ENCODE assay signal across 8 cellular contexts in the genomic region with DNA sequence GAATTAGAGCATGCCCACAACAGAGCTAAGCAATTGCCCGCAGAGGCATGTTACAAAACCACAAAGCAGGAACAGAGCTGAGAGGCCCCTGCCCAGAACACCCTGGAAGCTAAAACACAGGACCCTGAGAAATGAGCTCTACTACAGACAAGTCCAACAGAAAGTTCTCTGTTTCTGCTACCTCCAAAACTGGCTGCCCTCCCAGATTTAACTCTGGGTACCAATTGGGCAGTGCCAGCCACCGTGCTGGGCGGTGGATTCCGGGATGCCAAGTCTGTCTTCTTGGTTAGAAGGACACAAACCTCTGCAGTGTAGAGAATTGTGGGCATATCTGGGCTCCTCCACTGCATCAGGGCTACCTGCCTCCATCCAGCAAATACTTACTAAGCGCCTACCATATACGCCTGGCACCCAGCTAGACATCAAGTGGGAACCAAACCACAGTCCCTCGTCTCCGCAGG. TPM values are rescaled to one million over a fixed set of nuclear protein-coding genes. Genes with fewer than 3 reads are reported as not detected.
DNase-seq lines count a peak whose midpoint lies in the region; ATAC-seq and TF ChIP-seq lines count a peak whose summit lies in the region.

No MANE protein-coding gene starts in this region.

- peaks cover 64% of the 10 kb centered on the region for H3K27me3 Mint-ChIP-seq in activated naive CD8-positive, alpha-beta T cell treated with anti-CD3 and anti-CD28 coated beads, Interleukin-2, amount 10 ng/mL, durations not matched to agents 7 days and 5 days

- no peaks in the 10 kb centered on the region for H3K36me3 Mint-ChIP-seq in activated naive CD8-positive, alpha-beta T cell treated with anti-CD3 and anti-CD28 coated beads, Interleukin-2, amount 10 ng/mL, durations not matched to agents 7 days and 5 days

- H3K4me3 ChIP-seq in right atrium auricular region = peak overlapping the region; percentile 62 to 71
- peak overlapping the region; percentile 67 to 68 for H3K4me3 ChIP-seq in testis

- TF ChIP-seq CTCF in right atrium auricular region (IDR thresholded peaks at IDR 0.05) (no peak), testis (IDR thresholded peaks at IDR 0.05) (no peak), GM10248 (IDR thresholded peaks at IDR 0.05; ENCODE audit: control extremely low read depth, extremely low read depth, low read depth, missing control alignments) (no peak)

- H3K9me3 Mint-ChIP-seq in activated naive CD8-positive, alpha-beta T cell treated with anti-CD3 and anti-CD28 coated beads, Interleukin-2, amount 10 ng/mL, durations not matched to agents 7 days and 5 days = peaks cover 1% of the 10 kb centered on the region

- CTCF ChIA-PET in GM10248 (lab: Yijun Ruan, JAX) = interaction anchor here (0.7 to 1.5 kb wide), 4 partner anchors 45 to 240 kb away, joined by 3 to 4 read pairs (median 3); partner anchors contain the start of gene DYNC1LI2

- no peaks in the 10 kb centered on the region for H3K9me3 ChIP-seq in right atrium auricular region
- no peaks in the 10 kb centered on the region for H3K9me3 ChIP-seq in testis

- H3K4me1 ChIP-seq in right atrium auricular region (peaks cover 0 to 17% of the 10 kb centered on the region in 2 donors), testis (peaks cover 9% of the 10 kb centered on the region)

- H3K4me3 Mint-ChIP-seq in activated naive CD8-positive, alpha-beta T cell treated with anti-CD3 and anti-CD28 coated beads, Interleukin-2, amount 10 ng/mL, durations not matched to agents 7 days and 5 days = peak overlapping the region; percentile 73

- no peak for TF ChIP-seq POLR2A in testis (IDR thresholded peaks at IDR 0.05)

- H3K27me3 ChIP-seq in right atrium auricular region (no peaks in the 10 kb centered on the region), layer of hippocampus (ENCODE audit: control insufficient read depth, insufficient read depth, low read length) (no peaks in the 10 kb centered on the region), testis (no peaks in the 10 kb centered on the region)

- H3K27ac ChIP-seq in right atrium auricular region (peak overlapping the region in 1 of 2 donors; percentile 51), layer of hippocampus (ENCODE audit: low read depth, low read length) (peak overlapping the region; percentile 73), testis (peak overlapping the region; percentile 44 to 50)

- ATAC-seq in Right ventricle myocardium inferior = no peak
- no peak for ATAC-seq in activated naive CD8-positive, alpha-beta T cell treated with anti-CD3 and anti-CD28 coated beads, Interleukin-2, amount 10 ng/mL, durations not matched to agents 7 days and 5 days (ENCODE audit: low read depth)

- POLR2A ChIA-PET in activated naive CD8-positive, alpha-beta T cell treated with anti-CD3 and anti-CD28 coated beads, Interleukin-2, amount 10 ng/mL, durations not matched to agents 7 days and 5 days (lab: Charles Lee) = no interaction called here
- POLR2A ChIA-PET in GM10248 (lab: Yijun Ruan, JAX) = no interaction called here

- H3K27ac Mint-ChIP-seq in activated naive CD8-positive, alpha-beta T cell treated with anti-CD3 and anti-CD28 coated beads, Interleukin-2, amount 10 ng/mL, durations not matched to agents 7 days and 5 days = no peak overlapping the region

- no peaks in the 10 kb centered on the region for H3K36me3 ChIP-seq in right atrium auricular region
- H3K36me3 ChIP-seq in testis (ENCODE audit: low read depth, missing control alignments) = no peaks in the 10 kb centered on the region

- no peak for DNase-seq in right atrium auricular region (ENCODE audit: low spot score)
- no peak for DNase-seq in Right ventricle myocardium inferior (ENCODE audit: missing footprints)
- DNase-seq in activated naive CD8-positive, alpha-beta T cell treated with anti-CD3 and anti-CD28 coated beads, Interleukin-2, amount 10 ng/mL, durations not matched to agents 7 days and 5 days = peak; percentile 33
- no peak for DNase-seq in testis
- no peak for DNase-seq in LoVo (ENCODE audit: low spot score)
- no peak for DNase-seq in GOT3 (lab: John Stamatoyannopoulos, UW)
- DNase-seq in GM10248 (ENCODE audit: extremely low spot score) = no peak

- H3K4me1 Mint-ChIP-seq in activated naive CD8-positive, alpha-beta T cell treated with anti-CD3 and anti-CD28 coated beads, Interleukin-2, amount 10 ng/mL, durations not matched to agents 7 days and 5 days = peaks cover 14% of the 10 kb centered on the region

- WGBS in testis, 2 donors = 30 to 33% methylated on average over 3 to 8 of the region's 8 CpGs

- intact Hi-C loops in Right ventricle myocardium inferior (cut with DNase I) = loop anchor here (5.0 kb wide), 1 partner anchor 33 kb away; no protein-coding TSS in a partner anchor
- intact Hi-C loops in testis (cut with DNase I; ENCODE audit: low total_unique reads) = no loop called here

RNA-seq across cellular contexts. Expression of gene CMTM4, which starts 1.0 kb away (rescaled TPM):
- total RNA-seq in right atrium auricular region (10 to 100 TPM in 1 of 2 donors, 1 to 10 TPM in 1; 7.5 to 15.2 TPM), Right ventricle myocardium inferior (10.9 TPM), testis (10 to 100 TPM; 50.9 to 59.2 TPM)
- 1 to 10 TPM; 1.3 to 2.0 TPM for total RNA-seq in activated naive CD8-positive, alpha-beta T cell treated with anti-CD3 and anti-CD28 coated beads, Interleukin-2, amount 10 ng/mL, durations not matched to agents 7 days and 5 days
- 22.2 TPM for polyA plus RNA-seq in testis (ENCODE audit: insufficient read depth, low read depth, low replicate concordance)

RNA-seq across cellular contexts. Expression of gene DYNC1LI2, which starts 55.9 kb away (rescaled TPM):
- 10 to 100 TPM; 76.9 to 89.6 TPM for total RNA-seq in right atrium auricular region
- 76.6 TPM for total RNA-seq in Right ventricle myocardium inferior
- 10 to 100 TPM; 66.3 to 70.5 TPM for total RNA-seq in activated naive CD8-positive, alpha-beta T cell treated with anti-CD3 and anti-CD28 coated beads, Interleukin-2, amount 10 ng/mL, durations not matched to agents 7 days and 5 days
- total RNA-seq in testis = 100 to 1,000 TPM; 132 to 145 TPM
- 89.0 TPM for polyA plus RNA-seq in testis (ENCODE audit: insufficient read depth, low read depth, low replicate concordance)
